11 cellular contexts compared by ENCODE assay signal in the genomic region with DNA sequence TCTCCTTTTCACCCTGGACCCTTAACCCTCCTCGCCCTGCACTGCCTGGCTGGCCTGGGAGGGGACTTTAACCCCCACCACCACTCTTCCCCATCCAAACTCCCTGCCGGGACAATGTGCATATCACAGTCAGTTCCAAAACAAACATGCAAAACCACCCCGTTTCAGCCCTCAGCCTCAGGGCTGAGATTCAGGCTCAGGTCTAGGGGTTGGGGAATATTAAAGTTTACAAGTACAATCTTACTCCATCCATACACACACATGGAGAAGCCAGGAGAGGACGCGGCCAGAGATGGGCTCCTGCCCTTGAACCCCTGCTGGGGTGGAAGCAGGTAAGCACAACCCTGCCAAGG. TPM values are rescaled to one million over a fixed set of nuclear protein-coding genes. Genes with fewer than 3 reads are reported as not detected.
DNase-seq lines count a peak whose midpoint lies in the region; ATAC-seq and TF ChIP-seq lines count a peak whose summit lies in the region.
"Had no signal": no experiment of that assay in that cellular context is flagged by ENCODE, and none has a peak within 500 bp of the region (broad histone marks: within the 10 kb centered on the region; RNA-seq: fewer than 3 reads in every experiment).

No MANE protein-coding gene starts in this region.

- H3K27me3 ChIP-seq in iPS-15b (ENCODE audit: control insufficient read depth, insufficient read depth, low read length) (peaks cover 20% of the 10 kb centered on the region), gastrocnemius medialis (peaks cover 12 to 18% (median 14%) of the 10 kb centered on the region in 3 donors)

- peak overlapping the region; percentile 35 to 44 for H3K4me3 ChIP-seq in cardiac fibroblast (replicated peaks in 1 of 2; ENCODE audit: low read depth in 2 of 2, low read length in 2 of 2)
- H3K4me3 ChIP-seq in iPS-15b (ENCODE audit: low read depth, low read length) = peak overlapping the region; percentile 55
- H3K4me3 ChIP-seq in gastrocnemius medialis = peak overlapping the region; percentile 32 to 46 (median 36)

- TF ChIP-seq CTCF in cardiac fibroblast (IDR thresholded peaks at IDR 0.05; ENCODE audit: low read depth, low read length) (no peak), gastrocnemius medialis (IDR thresholded peaks at IDR 0.05 in 4 of 5, conservative IDR thresholded peaks at IDR 0.05 in 1 of 5) (no peak)

- H3K9ac ChIP-seq in iPS-15b (ENCODE audit: low read depth, low read length) = no peak overlapping the region

- ATAC-seq in gastrocnemius medialis (peak in 1 of 2 donors; percentile 37), HG02970 (IDR thresholded peaks at IDR 0.05; ENCODE audit: low FRiP score, unreplicated experiment) (no peak), GM21360 (IDR thresholded peaks at IDR 0.05; ENCODE audit: unreplicated experiment) (no peak)

- DNase-seq in EL = peak; percentile 33
- DNase-seq in cardiac fibroblast (ENCODE audit: low read depth in 2 of 2) = no peak
- DNase-seq in gastrocnemius medialis = no peak
- no peak for DNase-seq in effector CD8-positive, alpha-beta T cell (lab: John Stamatoyannopoulos, UW)
- no peak for DNase-seq in stimulated activated CD8-positive, alpha-beta memory T cell treated with anti-CD3 and anti-CD28 coated beads, Interleukin-4, amount 100 ng/mL, for 48 hours
- DNase-seq: activated CD4-positive, alpha-beta T cell treated with anti-CD3 and anti-CD28 coated beads for 4 hours; CD8-positive, alpha-beta memory T cell had no signal

- intact Hi-C loops in gastrocnemius medialis (cut with DNase I; ENCODE audit: low total_unique reads) = no loop called here

- H3K4me1 ChIP-seq in iPS-15b (ENCODE audit: control insufficient read depth, insufficient read depth, low read length) (peaks cover 4% of the 10 kb centered on the region), gastrocnemius medialis (no peaks in the 10 kb centered on the region)

- in situ Hi-C loops in gastrocnemius medialis (cut with MboI; ENCODE audit: low sequenced_read_pairs in 4 of 4) = no loop called here

- peak overlapping the region; percentile 43 to 68 (median 66) for H3K27ac ChIP-seq in gastrocnemius medialis

- H3K36me3 ChIP-seq in iPS-15b (ENCODE audit: control insufficient read depth, insufficient read depth, low read length) (no peaks in the 10 kb centered on the region), gastrocnemius medialis (no peaks in the 10 kb centered on the region)

- TF ChIP-seq POLR2A in gastrocnemius medialis (IDR thresholded peaks at IDR 0.05) = no peak

- H3K9me3 ChIP-seq in iPS-15b (ENCODE audit: control insufficient read depth, insufficient read depth, low read length) = no peaks in the 10 kb centered on the region
- H3K9me3 ChIP-seq in gastrocnemius medialis = no peaks in the 10 kb centered on the region

RNA-seq across cellular contexts. Expression of gene KIAA1755, which starts 0.5 kb away (rescaled TPM):
- under 1 TPM in 3 of 4 donors, not detected in 1; 0.05 to 0.41 (median 0.38) TPM for total RNA-seq in gastrocnemius medialis
- total RNA-seq: CD8-positive, alpha-beta memory T cell; OCI-LY7 had no signal

RNA-seq across cellular contexts. Expression of gene BPI, which starts 44.0 kb away (rescaled TPM):
- total RNA-seq in gastrocnemius medialis = not detected
- total RNA-seq: CD8-positive, alpha-beta memory T cell; OCI-LY7 had no signal
